ENCODE assay signal across 13 cellular contexts in genomic region chr12:26238341-26239126, GRCh38. TPM values are rescaled to one million over a fixed set of nuclear protein-coding genes. Genes with fewer than 3 reads are reported as not detected.
DNase-seq lines count a peak whose midpoint lies in the region; ATAC-seq and TF ChIP-seq lines count a peak whose summit lies in the region.
"Had no signal": no experiment of that assay in that cellular context is flagged by ENCODE, and none has a peak within 500 bp of the region (broad histone marks: within the 10 kb centered on the region; RNA-seq: fewer than 3 reads in every experiment).

No MANE protein-coding gene starts in this region.

- TF ChIP-seq POLR2A in testis (IDR thresholded peaks at IDR 0.05), result no peak

- no peaks in the 10 kb centered on the region for H3K9me3 ChIP-seq in PC-9 (ENCODE audit: insufficient read depth, low read depth)
- no peaks in the 10 kb centered on the region for H3K9me3 ChIP-seq in testis

- H3K4me1 ChIP-seq in PC-9 (replicated peaks; ENCODE audit: insufficient read depth) (peaks cover 64% of the 10 kb centered on the region), testis (peaks cover 24% of the 10 kb centered on the region)

- ATAC-seq in HG03469 (IDR thresholded peaks at IDR 0.05; ENCODE audit: unreplicated experiment), result no peak
- ATAC-seq in GM19351 (IDR thresholded peaks at IDR 0.05; ENCODE audit: unreplicated experiment), result no peak
- ATAC-seq: activated CD4-positive, CD25-positive, alpha-beta regulatory T cell treated with anti-CD3 and anti-CD28 coated beads, Interleukin-2, amount 50 U/mL, for 24 hours had no signal

- H3K27me3 ChIP-seq in PC-9 (ENCODE audit: insufficient read depth, low read depth) (no peaks in the 10 kb centered on the region), testis (no peaks in the 10 kb centered on the region)

- H3K36me3 ChIP-seq in PC-9 (ENCODE audit: low read depth), result no peaks in the 10 kb centered on the region
- no peaks in the 10 kb centered on the region for H3K36me3 ChIP-seq in testis (ENCODE audit: low read depth, missing control alignments)

- DNase-seq in PC-9, result no peak
- peak; percentile 75 for DNase-seq in kidney glomerular epithelial cell (lab: John Stamatoyannopoulos, UW)
- DNase-seq in testis, result peak; percentile 40
- DNase-seq in cortex of kidney (lab: John Stamatoyannopoulos, UW), result no peak
- no peak for DNase-seq in SK-N-DZ (ENCODE audit: low spot score)
- DNase-seq: activated T-cell treated with anti-CD3 and anti-CD28 coated beads for 4 hours, DND-41, NCI-H1092 treated with DMSO at 0.1 percent for 48 hours had no signal

- H3K9me2 ChIP-seq in PC-9 (ENCODE audit: insufficient read depth), result no peaks in the 10 kb centered on the region

- no peak for TF ChIP-seq CTCF in PC-9 (conservative IDR thresholded peaks at IDR 0.05)
- TF ChIP-seq CTCF in testis (IDR thresholded peaks at IDR 0.05), result no peak

- H3K4me3 ChIP-seq in PC-9 (peak overlapping the region; percentile 12; the same call in 1 of the 2 replicates), testis (no peak overlapping the region)

- H2AFZ ChIP-seq in PC-9, result peak overlapping the region; percentile 20; the same call in 1 of the 2 replicates

- intact Hi-C loops in PC-9 (cut with micrococcal nuclease; ENCODE audit: unreplicated experiment), result loop anchor here (1.0 to 2.0 kb wide), 4 partner anchors 36 to 112 kb away; no protein-coding TSS in a partner anchor
- intact Hi-C loops in testis (cut with DNase I; ENCODE audit: low total_unique reads), result no loop called here

- no peaks in the 10 kb centered on the region for H4K20me1 ChIP-seq in PC-9 (ENCODE audit: insufficient read depth)

- POLR2A ChIA-PET in PC-9 (lab: Charles Lee; ENCODE audit: unreplicated experiment), result interaction anchor here (0.7 kb wide), 1 partner anchor 137 kb away, joined by 5 read pairs; no protein-coding TSS in a partner anchor

- CTCF ChIA-PET in PC-9 (lab: Charles Lee), result interaction anchor here (1.5 kb wide), 1 partner anchor 36 kb away, joined by 12 read pairs; no protein-coding TSS in a partner anchor

- peaks cover 33% of the 10 kb centered on the region for H3F3A ChIP-seq in PC-9 (ENCODE audit: insufficient read depth, low read depth)

- peak overlapping the region; percentile 66 for H3K4me2 ChIP-seq in PC-9

- no TSS peak for BruUV-seq in PC-9 (replicated peaks; lab: Mats Ljungman, UMichigan)

- H3K79me2 ChIP-seq in PC-9 (ENCODE audit: low read depth), result no peaks in the 10 kb centered on the region

- WGBS in testis, 2 donors, result 47 to 68% methylated on average over 4 of the region's 4 CpGs

- H3K27ac ChIP-seq in PC-9 (peak overlapping the region; percentile 85), cingulate gyrus (ENCODE audit: low read depth, low read length) (peak overlapping the region; percentile 80), testis (no peak overlapping the region)

RNA-seq across cellular contexts. Expression of gene SSPN, which starts 43.2 kb away (rescaled TPM):
- total RNA-seq in PC-9 (2021) (10.4 and 14.0 TPM in 2 replicates), testis (10 to 100 TPM; 25.5 to 41.6 TPM)
- polyA plus RNA-seq in testis (ENCODE audit: insufficient read depth, low read depth, low replicate concordance), result 17.8 TPM
- 0.13 and 0.20 TPM in 2 replicates for polyA plus RNA-seq in SK-N-DZ (2014; cell fraction: cytosol; rRNA removed)
- polyA plus RNA-seq in SK-N-DZ (2014; cell fraction: nucleus; rRNA removed), result not detected in 2 replicates
- total RNA-seq: HepG2 had no signal
- polyA plus RNA-seq: HepG2 had no signal

Comparison
In these comparisons a context has a peak if more than half of its experiments do, and no peak if none do; other contexts are left out.
1. DNase-seq: peak in kidney glomerular epithelial cell (single experiment) and testis (single experiment); none in PC-9 (0 of 2), cortex of kidney (single experiment) and SK-N-DZ (single experiment).
2. H3K27ac ChIP-seq: peak in PC-9 (single experiment) and cingulate gyrus (single experiment); none in testis (0 of 2).